9 cellular contexts compared by ENCODE assay signal in the genomic region with DNA sequence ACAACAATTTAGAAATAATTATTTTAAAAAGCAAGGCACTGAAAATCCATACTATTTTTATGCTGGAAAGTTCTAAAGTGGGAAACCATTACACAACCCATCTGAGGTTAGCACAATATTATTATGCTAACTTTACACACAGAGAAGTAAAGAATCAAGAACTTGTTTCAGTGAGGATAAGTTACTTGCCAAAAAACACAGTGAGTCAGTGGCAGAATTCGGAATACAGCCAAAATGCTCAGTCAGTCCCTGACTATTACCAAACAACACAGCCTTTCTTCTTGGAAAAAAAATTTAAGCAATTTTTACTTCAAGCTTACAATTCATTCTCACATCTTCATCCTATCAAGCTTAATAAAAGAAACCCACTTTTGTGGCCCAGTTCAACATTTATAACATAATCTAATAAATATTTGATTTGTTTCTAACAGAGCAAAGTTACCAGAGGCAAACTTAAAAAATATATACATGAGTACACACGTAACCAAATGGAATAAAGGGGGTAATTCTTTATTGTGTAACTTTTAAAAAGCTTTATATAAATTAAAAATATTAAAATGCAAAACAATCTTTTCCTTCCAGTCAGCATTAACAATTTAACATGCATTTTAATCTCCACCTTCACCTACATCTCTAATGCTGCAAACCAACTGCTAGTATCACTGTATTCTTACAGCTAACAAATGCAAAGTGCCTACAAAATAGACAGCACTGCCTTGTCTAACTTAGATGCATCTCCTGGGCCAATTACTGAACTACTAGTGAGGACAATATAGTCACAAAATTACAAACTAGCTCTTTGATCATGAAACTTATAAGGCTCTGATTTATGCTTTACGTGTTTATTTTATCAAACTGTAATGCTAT. TPM values are rescaled to one million over a fixed set of nuclear protein-coding genes. Genes with fewer than 3 reads are reported as not detected.
DNase-seq lines count a peak whose midpoint lies in the region; ATAC-seq and TF ChIP-seq lines count a peak whose summit lies in the region.
"Had no signal": no experiment of that assay in that cellular context is flagged by ENCODE, and none has a peak within 500 bp of the region (broad histone marks: within the 10 kb centered on the region; RNA-seq: fewer than 3 reads in every experiment).

No MANE protein-coding gene starts in this region.

- no peaks in the 10 kb centered on the region for H3K36me3 ChIP-seq in SJSA1

- no peaks in the 10 kb centered on the region for H3K4me1 ChIP-seq in SJSA1 (replicated peaks)
- H3K4me1 ChIP-seq: parathyroid adenoma had no signal

- H3K27ac ChIP-seq in SJSA1 = no peak overlapping the region
- H3K27ac ChIP-seq: parathyroid adenoma had no signal

- TF ChIP-seq CTCF in fibroblast of mammary gland (conservative IDR thresholded peaks at IDR 0.05; ENCODE audit: control insufficient read depth, insufficient read depth, low read depth, low read length) = no peak

- H3K27me3 ChIP-seq in SJSA1 (replicated peaks) = no peaks in the 10 kb centered on the region

- H3K9me3 ChIP-seq in SJSA1 (replicated peaks) = no peaks in the 10 kb centered on the region

- DNase-seq in EH (ENCODE audit: low read depth) = peak; percentile 96
- peak; percentile 46 to 61 for DNase-seq in SJSA1 (ENCODE audit: low read depth in 1 of 2, low spot score in 2 of 2)
- peak; percentile 98 for DNase-seq in fibroblast of mammary gland (ENCODE audit: low read depth)
- peak; percentile 99 for DNase-seq in pons (ENCODE audit: low spot score)
- DNase-seq in NCI-H2081 (lab: John Stamatoyannopoulos, UW) = no peak
- no peak for DNase-seq in HK-2 (ENCODE audit: unreplicated experiment)

- H3K4me3 ChIP-seq in SJSA1 = no peak overlapping the region
- H3K4me3 ChIP-seq in fibroblast of mammary gland (ENCODE audit: control insufficient read depth, low read depth, low read length) = no peak overlapping the region

- no peak for ATAC-seq in HG03378 (IDR thresholded peaks at IDR 0.05; ENCODE audit: unreplicated experiment)
- ATAC-seq in HG03135 (IDR thresholded peaks at IDR 0.05; ENCODE audit: unreplicated experiment) = no peak

RNA-seq across cellular contexts. Expression of a gene that starts 55.2 kb away (rescaled TPM):
- 51.3 and 73.5 TPM in 2 replicates for total RNA-seq in SJSA1 (2014; rRNA removed; shearing (Covaris generic))

Comparison
In these comparisons a context has a peak if more than half of its experiments do, and no peak if none do; other contexts are left out.
1. DNase-seq: peak in EH (single experiment), SJSA1 (2 of 2), fibroblast of mammary gland (single experiment) and pons (single experiment); none in NCI-H2081 (0 of 2) and HK-2 (single experiment).